Comparison of ENCODE assay signal across 9 cellular contexts in the genomic region with DNA sequence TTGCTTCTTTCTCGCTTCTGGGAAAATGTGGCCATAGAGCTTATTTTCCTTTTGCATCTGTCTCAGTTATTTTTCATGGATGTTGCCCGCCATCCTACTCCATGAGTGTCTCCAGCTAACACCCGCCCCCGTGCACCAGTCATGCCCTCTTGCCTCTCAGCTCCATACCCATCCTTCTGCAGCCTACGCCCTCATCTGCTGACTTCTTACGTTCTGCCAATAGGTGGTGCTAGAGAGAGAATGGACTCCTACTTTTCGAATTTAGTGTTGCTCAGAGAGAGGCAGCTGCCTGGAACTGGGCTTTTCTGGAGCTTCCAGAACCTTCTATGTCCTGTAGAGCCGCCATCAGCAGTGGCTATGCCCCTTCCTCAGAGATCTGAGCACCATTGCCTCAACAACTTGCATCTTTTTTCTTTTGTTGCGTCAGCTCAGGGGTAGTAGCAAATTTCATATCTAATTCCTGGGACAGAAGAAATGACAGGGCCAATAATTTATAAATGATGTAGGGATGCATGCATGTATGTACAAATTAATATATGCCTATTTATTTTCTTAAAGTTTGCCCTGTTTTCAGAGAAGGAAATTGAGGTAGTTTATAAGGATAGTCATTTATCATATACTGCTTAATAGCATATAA.
DNase-seq lines count a peak whose midpoint lies in the region; ATAC-seq and TF ChIP-seq lines count a peak whose summit lies in the region.
"Had no signal": no experiment of that assay in that cellular context is flagged by ENCODE, and none has a peak within 500 bp of the region (broad histone marks: within the 10 kb centered on the region; RNA-seq: fewer than 3 reads in every experiment).

No MANE protein-coding gene starts in this region.

- H3K9me3 ChIP-seq in upper lobe of left lung: no peaks in the 10 kb centered on the region

- H3K36me3 ChIP-seq in brain microvascular endothelial cell (replicated peaks): no peaks in the 10 kb centered on the region
- H3K36me3 ChIP-seq in upper lobe of left lung: no peaks in the 10 kb centered on the region

- in situ Hi-C loops in brain microvascular endothelial cell (cut with HindIII; ENCODE audit: low pct_ligation_motif_present, low sequenced_read_pairs): no loop called here

- no peak for TF ChIP-seq POLR2A in upper lobe of left lung (IDR thresholded peaks at IDR 0.05)

- no peak for TF ChIP-seq EP300 in upper lobe of left lung (IDR thresholded peaks at IDR 0.05)

- no peak overlapping the region for H3K27ac Mint-ChIP-seq in HFFc6

- no peaks in the 10 kb centered on the region; the same call in 1 of the 2 replicates for H3K36me3 Mint-ChIP-seq in HFFc6 (ENCODE audit: low read depth)

- no peaks in the 10 kb centered on the region for H3K9me3 Mint-ChIP-seq in HFFc6
- H3K9me3 Mint-ChIP-seq: central memory CD8-positive, alpha-beta T cell had no signal

- peaks cover 40% of the 10 kb centered on the region for H3K4me1 Mint-ChIP-seq in HFFc6 (ENCODE audit: low read depth)
- H3K4me1 Mint-ChIP-seq: central memory CD8-positive, alpha-beta T cell had no signal

- H3K27me3 Mint-ChIP-seq in HFFc6 (ENCODE audit: insufficient read depth): peaks cover 2% of the 10 kb centered on the region
- H3K27me3 Mint-ChIP-seq: central memory CD8-positive, alpha-beta T cell had no signal

- H3K4me3 ChIP-seq in brain microvascular endothelial cell (ENCODE audit: low read depth, low read length) (no peak overlapping the region), upper lobe of left lung (no peak overlapping the region)

- TF ChIP-seq CTCF in HFFc6 (IDR thresholded peaks at IDR 0.05) (peak; percentile 90), brain microvascular endothelial cell (IDR thresholded peaks at IDR 0.05; ENCODE audit: low read depth, low read length, missing control alignments) (peak; percentile 91), upper lobe of left lung (IDR thresholded peaks at IDR 0.05) (peak in 5 of 6 experiments; percentile 41 to 56 (median 51))

- H3K27me3 ChIP-seq in brain microvascular endothelial cell (replicated peaks) (no peaks in the 10 kb centered on the region), upper lobe of left lung (no peaks in the 10 kb centered on the region)

- peak; percentile 11 for DNase-seq in NCI-H748 treated with DMSO at 0.1 percent for 48 hours (lab: John Stamatoyannopoulos, UW)
- no peak for DNase-seq in NCI-H748 (lab: John Stamatoyannopoulos, UW; ENCODE audit: unreplicated experiment)
- peak; percentile 68 for DNase-seq in HFFc6
- DNase-seq in NCI-H2171 (lab: John Stamatoyannopoulos, UW): peak; percentile 2
- peak; percentile 58 for DNase-seq in brain microvascular endothelial cell
- DNase-seq in kidney glomerular epithelial cell (lab: John Stamatoyannopoulos, UW): peak; percentile 80
- no peak for DNase-seq in upper lobe of left lung
- no peak for DNase-seq in NCI-H2107 treated with DMSO at 0.1 percent for 48 hours (lab: John Stamatoyannopoulos, UW; ENCODE audit: unreplicated experiment)

- 25 to 26% methylated on average over 9 of the region's 9 CpGs for WGBS in upper lobe of left lung, 2 donors

- H3K4me1 ChIP-seq in upper lobe of left lung: no peaks in the 10 kb centered on the region

- peak; percentile 69 to 84 for ATAC-seq in upper lobe of left lung (ENCODE audit: low FRiP score in 2 of 2)

- H3K4me3 Mint-ChIP-seq in HFFc6: no peak overlapping the region
- H3K4me3 Mint-ChIP-seq: central memory CD8-positive, alpha-beta T cell had no signal

- no peak overlapping the region for H3K27ac ChIP-seq in brain microvascular endothelial cell
- no peak overlapping the region for H3K27ac ChIP-seq in upper lobe of left lung

Comparison
In these comparisons a context has a peak if more than half of its experiments do, and no peak if none do; other contexts are left out.
1. DNase-seq: peak in NCI-H748 treated with DMSO at 0.1 percent for 48 hours (single experiment), HFFc6 (single experiment), NCI-H2171 (single experiment), brain microvascular endothelial cell (single experiment) and kidney glomerular epithelial cell (single experiment); none in NCI-H748 (single experiment), upper lobe of left lung (0 of 2) and NCI-H2107 treated with DMSO at 0.1 percent for 48 hours (single experiment).
2. Peak in every context shown above with its lines, with median percentiles within 50 percentile points of each other: CTCF ChIP-seq.